ENCODE assay signal across 22 cellular contexts in genomic region chr19:16940626-16941025, GRCh38. TPM values are rescaled to one million over a fixed set of nuclear protein-coding genes. Genes with fewer than 3 reads are reported as not detected.
"Had no signal": no experiment of that assay in that cellular context is flagged by ENCODE, and none has a peak within 500 bp of the region (broad histone marks: within the 10 kb centered on the region; RNA-seq: fewer than 3 reads in every experiment).

No MANE protein-coding gene starts in this region.

- H3K27ac Mint-ChIP-seq: memory B cell; natural killer cell; neural progenitor cell; stimulated activated memory B cell treated with anti-CD40 and anti-IgM and Interleukin-4, amounts not matched to agents 10 μg/mL and 1 μg/mL and 100 μg/mL, for 72 hours; stimulated activated naive CD8-positive, alpha-beta T cell treated with anti-CD3 and anti-CD28 coated beads, Interleukin-15, amount 100 ng/mL, for 72 hours had no signal

- DNase-seq: hippocampal formation; left colon; left ventricle myocardium inferior; natural killer cell; nephron progenitor cell; occipital lobe; ovary; retina; right cardiac atrium; sigmoid colon; small intestine; stimulated activated CD4-positive, alpha-beta T cell treated with anti-CD3 and anti-CD28 coated beads, Interleukin-1b, Interleukin-23, amount 100 ng/mL, for 48 hours; stimulated activated CD4-positive, alpha-beta T cell treated with anti-CD3 and anti-CD28 coated beads, Interleukin-2, amount 100 ng/mL, for 48 hours; stimulated activated CD4-positive, alpha-beta T cell treated with anti-CD3 and anti-CD28 coated beads, Interleukin-4, amount 100 ng/mL, for 4 hours; stimulated activated CD8-positive, alpha-beta memory T cell treated with anti-CD3 and anti-CD28 coated beads, Interleukin-4, amount 100 ng/mL, for 48 hours; stimulated activated naive CD4-positive, alpha-beta T cell treated with Interleukin-2 at 50 U/mL for 16 hours; stimulated activated naive CD8-positive, alpha-beta T cell treated with anti-CD3 and anti-CD28 coated beads, Interleukin-15, amount 100 ng/mL, for 72 hours; substantia nigra had no signal

- ATAC-seq: left colon; natural killer cell; right cardiac atrium; stimulated activated memory B cell treated with anti-CD40 and anti-IgM and Interleukin-4, amounts not matched to agents 10 μg/mL and 1 μg/mL and 100 μg/mL, for 72 hours; stimulated activated naive CD8-positive, alpha-beta T cell treated with anti-CD3 and anti-CD28 coated beads, Interleukin-15, amount 100 ng/mL, for 72 hours had no signal

- H3K4me1 Mint-ChIP-seq: memory B cell; natural killer cell; nephron progenitor cell; neural progenitor cell; stimulated activated memory B cell treated with anti-CD40 and anti-IgM and Interleukin-4, amounts not matched to agents 10 μg/mL and 1 μg/mL and 100 μg/mL, for 72 hours; stimulated activated naive CD8-positive, alpha-beta T cell treated with anti-CD3 and anti-CD28 coated beads, Interleukin-15, amount 100 ng/mL, for 72 hours had no signal

- H3K4me3 Mint-ChIP-seq: memory B cell; natural killer cell; nephron progenitor cell; neural progenitor cell; stimulated activated memory B cell treated with anti-CD40 and anti-IgM and Interleukin-4, amounts not matched to agents 10 μg/mL and 1 μg/mL and 100 μg/mL, for 72 hours; stimulated activated naive CD8-positive, alpha-beta T cell treated with anti-CD3 and anti-CD28 coated beads, Interleukin-15, amount 100 ng/mL, for 72 hours had no signal

- H3K27me3 Mint-ChIP-seq: stimulated activated naive CD8-positive, alpha-beta T cell treated with anti-CD3 and anti-CD28 coated beads, Interleukin-15, amount 100 ng/mL, for 72 hours had no signal

- H3K9me3 Mint-ChIP-seq: natural killer cell, neural progenitor cell had no signal

- H3K36me3 Mint-ChIP-seq: natural killer cell; neural progenitor cell; stimulated activated memory B cell treated with anti-CD40 and anti-IgM and Interleukin-4, amounts not matched to agents 10 μg/mL and 1 μg/mL and 100 μg/mL, for 72 hours had no signal

RNA-seq across cellular contexts. Expression of gene F2RL3, which starts 51.8 kb away (rescaled TPM):
- total RNA-seq: temporal lobe had no signal
